Comparison of ENCODE assay signal across 8 cellular contexts in the genomic region with DNA sequence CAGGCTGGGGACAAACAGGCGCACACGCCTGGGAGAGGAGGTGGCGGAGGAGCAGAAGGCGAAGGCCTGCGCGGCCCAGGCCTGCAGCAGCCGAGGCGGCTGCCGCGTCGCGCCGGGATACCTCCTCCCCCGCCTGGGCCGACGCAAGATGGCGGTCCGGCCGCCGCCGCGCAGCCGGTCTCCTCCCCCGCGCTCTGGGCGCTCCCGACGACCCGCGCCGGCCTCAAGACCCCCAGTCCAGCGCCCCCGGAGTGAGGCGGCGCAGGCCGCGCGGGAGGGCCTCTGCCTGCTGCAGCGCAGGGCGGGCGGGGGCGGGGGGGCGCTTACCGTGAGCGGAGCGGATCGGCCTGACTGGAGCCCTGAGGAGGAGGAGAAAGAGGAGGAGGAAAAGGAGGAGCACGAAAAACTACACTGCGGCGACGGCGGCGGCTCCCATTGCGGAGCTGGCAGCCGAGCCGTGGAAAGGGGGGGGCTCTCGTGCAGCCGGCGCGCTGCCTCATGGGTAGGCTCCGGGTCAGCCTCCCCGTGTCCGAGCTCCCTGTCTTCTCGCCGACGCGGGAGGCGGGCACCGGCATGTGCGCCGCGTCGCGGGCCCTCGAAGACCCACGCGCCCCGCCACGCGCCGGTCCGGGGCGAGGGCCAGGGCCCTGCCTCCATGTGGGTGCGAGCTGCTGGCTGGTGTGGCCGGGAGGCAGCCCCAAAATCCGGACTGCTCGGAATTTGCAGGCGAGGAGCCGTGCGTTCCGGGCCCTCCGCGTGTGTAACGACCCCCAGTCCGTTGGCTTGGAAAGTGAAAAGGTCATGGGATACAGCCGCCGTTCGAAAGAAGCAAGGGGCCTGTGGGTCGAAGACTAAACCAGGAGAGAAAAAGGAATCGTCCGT. TPM values are rescaled to one million over a fixed set of nuclear protein-coding genes. Genes with fewer than 3 reads are reported as not detected.
DNase-seq lines count a peak whose midpoint lies in the region; ATAC-seq, FAIRE-seq and TF ChIP-seq lines count a peak whose summit lies in the region.

A gene with protein sequence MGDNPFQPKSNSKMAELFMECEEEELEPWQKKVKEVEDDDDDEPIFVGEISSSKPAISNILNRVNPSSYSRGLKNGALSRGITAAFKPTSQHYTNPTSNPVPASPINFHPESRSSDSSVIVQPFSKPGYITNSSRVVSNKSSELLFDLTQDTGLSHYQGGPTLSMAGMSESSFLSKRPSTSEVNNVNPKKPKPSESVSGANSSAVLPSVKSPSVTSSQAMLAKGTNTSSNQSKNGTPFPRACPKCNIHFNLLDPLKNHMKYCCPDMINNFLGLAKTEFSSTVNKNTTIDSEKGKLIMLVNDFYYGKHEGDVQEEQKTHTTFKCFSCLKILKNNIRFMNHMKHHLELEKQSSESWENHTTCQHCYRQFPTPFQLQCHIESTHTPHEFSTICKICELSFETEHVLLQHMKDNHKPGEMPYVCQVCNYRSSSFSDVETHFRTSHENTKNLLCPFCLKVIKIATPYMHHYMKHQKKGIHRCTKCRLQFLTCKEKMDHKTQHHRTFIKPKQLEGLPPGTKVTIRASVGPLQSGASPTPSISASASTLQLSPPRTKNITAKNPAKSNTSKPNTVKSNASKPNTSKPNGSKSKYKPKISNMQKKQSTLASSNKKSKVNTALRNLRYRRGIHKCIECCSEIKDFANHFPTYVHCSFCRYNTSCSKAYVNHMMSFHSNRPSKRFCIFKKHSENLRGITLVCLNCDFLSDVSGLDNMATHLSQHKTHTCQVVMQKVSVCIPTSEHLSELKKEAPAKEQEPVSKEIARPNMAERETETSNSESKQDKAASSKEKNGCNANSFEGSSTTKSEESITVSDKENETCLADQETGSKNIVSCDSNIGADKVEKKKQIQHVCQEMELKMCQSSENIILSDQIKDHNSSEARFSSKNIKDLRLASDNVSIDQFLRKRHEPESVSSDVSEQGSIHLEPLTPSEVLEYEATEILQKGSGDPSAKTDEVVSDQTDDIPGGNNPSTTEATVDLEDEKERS (minus strand): TSS at position 379 of the 882 bp plus-strand sequence. CDS start 26,400 bp downstream, outside the sequence.

- peaks cover 29% of the 10 kb centered on the region for H3K36me3 ChIP-seq in OCI-LY1 (ENCODE audit: insufficient read depth, low read length)
- peaks cover 0 to 2% of the 10 kb centered on the region in 2 experiments for H3K36me3 ChIP-seq in endothelial cell of umbilical vein (ENCODE audit: control insufficient read depth in 2 of 2, extremely low read depth in 1 of 2, insufficient read depth in 2 of 2, low read length in 2 of 2)
- no peaks in the 10 kb centered on the region for H3K36me3 ChIP-seq in mucosa of descending colon (ENCODE audit: low read depth)

- DNase-seq in CMK (ENCODE audit: low read depth), result peak; percentile 62
- DNase-seq in HTR-8/SVneo (ENCODE audit: insufficient read length, low spot score), result peak; percentile 53
- peak; percentile 86 for DNase-seq in activated CD8-positive, alpha-beta memory T cell treated with anti-CD3 and anti-CD28 coated beads, Interleukin-2, amount 50 U/mL, for 48 hours
- peak; percentile 91 for DNase-seq in endothelial cell of umbilical vein (ENCODE audit: low read depth, low spot score)
- peak; percentile 92 to 94 (median 93) for DNase-seq in mucosa of descending colon
- DNase-seq in stimulated activated CD8-positive, alpha-beta memory T cell treated with anti-CD3 and anti-CD28 coated beads, Interleukin-4, amount 100 ng/mL, for 24 hours (ENCODE audit: low read depth), result peak; percentile 69

- peak within 1 kb of the TSS; percentile 77 for H3K4me3 ChIP-seq in OCI-LY1 (ENCODE audit: low read depth, low read length, poor library complexity, severe bottlenecking)
- H3K4me3 ChIP-seq in endothelial cell of umbilical vein (replicated peaks in 1 of 3; ENCODE audit: insufficient read depth in 1 of 3, low read depth in 1 of 3, low read length in 3 of 3), result peak within 1 kb of the TSS; percentile 19 to 70 (median 68)
- H3K4me3 ChIP-seq in mucosa of descending colon, result peak within 1 kb of the TSS; percentile 54

- H3K9ac ChIP-seq in OCI-LY1 (ENCODE audit: low read length) (peak within 1 kb of the TSS; percentile 95), endothelial cell of umbilical vein (replicated peaks; ENCODE audit: extremely low read depth, insufficient read depth, low read length) (peak within 1 kb of the TSS; percentile 88)

- dilution Hi-C loops in endothelial cell of umbilical vein (cut with MboI; ENCODE audit: extremely low pct_ligation_motif_present, low sequenced_read_pairs), result no loop called here

- no peaks in the 10 kb centered on the region for H4K20me1 ChIP-seq in OCI-LY1 (ENCODE audit: insufficient read depth, low read length)
- H4K20me1 ChIP-seq in endothelial cell of umbilical vein (replicated peaks; ENCODE audit: control insufficient read depth, extremely low read depth, insufficient read depth, low read length), result no peaks in the 10 kb centered on the region

- H3K9me3 ChIP-seq in OCI-LY1 (ENCODE audit: low read length), result peaks cover 9% of the 10 kb centered on the region; the same call in 1 of the 2 replicates
- no peaks in the 10 kb centered on the region for H3K9me3 ChIP-seq in endothelial cell of umbilical vein (replicated peaks; ENCODE audit: control insufficient read depth, insufficient read depth, low read length)
- H3K9me3 ChIP-seq in mucosa of descending colon, result no peaks in the 10 kb centered on the region

- H3K27ac ChIP-seq in OCI-LY1 (ENCODE audit: low read depth, low read length, poor library complexity, severe bottlenecking) (peak within 1 kb of the TSS; percentile 93), endothelial cell of umbilical vein (ENCODE audit: insufficient read depth, low read depth, low read length) (peak within 1 kb of the TSS; percentile 59)

- peak; percentile 66 for ATAC-seq in GM21360 (IDR thresholded peaks at IDR 0.05; ENCODE audit: unreplicated experiment)
- ATAC-seq in mucosa of descending colon, result peak; percentile 95

- peak within 1 kb of the TSS; percentile 100 for H3K4me2 ChIP-seq in OCI-LY1 (ENCODE audit: low read length)
- H3K4me2 ChIP-seq in endothelial cell of umbilical vein (ENCODE audit: insufficient read depth, low read length), result peak within 1 kb of the TSS; percentile 99

- H3K9me2 ChIP-seq in OCI-LY1 (ENCODE audit: low read depth, low read length), result no peaks in the 10 kb centered on the region

- H2AFZ ChIP-seq in OCI-LY1 (ENCODE audit: low read length) (no peak within 1 kb of the TSS), endothelial cell of umbilical vein (ENCODE audit: low read depth, low read length) (peak within 1 kb of the TSS; percentile 74)

- intact Hi-C loops in endothelial cell of umbilical vein (cut with micrococcal nuclease) (loop anchor here (2.0 to 10.0 kb wide), 6 partner anchors 33 to 401 kb away; a partner anchor contains a TSS), mucosa of descending colon (cut with DNase I, micrococcal nuclease) (loop anchor here in 1 of 2 donors (10.0 kb wide), 1 partner anchor 471 kb away; no protein-coding TSS in a partner anchor)

- no peak for FAIRE-seq in HTR-8/SVneo (lab: Jason Lieb, UNC)
- FAIRE-seq in endothelial cell of umbilical vein (lab: Jason Lieb, UNC), result peak; percentile 71

- no peaks in the 10 kb centered on the region for H3K27me3 ChIP-seq in OCI-LY1 (ENCODE audit: insufficient read depth, low read length)
- H3K27me3 ChIP-seq in endothelial cell of umbilical vein (ENCODE audit: control insufficient read depth in 2 of 2, insufficient read depth in 2 of 2, low read length in 2 of 2), result no peaks in the 10 kb centered on the region

- peak; percentile 72 for TF ChIP-seq POLR2A in endothelial cell of umbilical vein (IDR thresholded peaks at IDR 0.05; ENCODE audit: low read depth, low read length)

- H3K4me1 ChIP-seq in OCI-LY1 (ENCODE audit: insufficient read depth, low read length, severe bottlenecking) (peaks cover 38% of the 10 kb centered on the region), endothelial cell of umbilical vein (ENCODE audit: control insufficient read depth, extremely low read depth, insufficient read depth, low read length) (peaks cover 34% of the 10 kb centered on the region), mucosa of descending colon (ENCODE audit: low read depth) (peaks cover 27% of the 10 kb centered on the region)

- POLR2A ChIA-PET in endothelial cell of umbilical vein (lab: Charles Lee), result interaction anchor here (0.6 to 1.0 kb wide), 3 partner anchors 26 to 1131 kb away, joined by 3 to 4 read pairs (median 3); no protein-coding TSS in a partner anchor

- peaks cover 44% of the 10 kb centered on the region for H3K79me2 ChIP-seq in OCI-LY1 (ENCODE audit: insufficient read depth, low read length)
- H3K79me2 ChIP-seq in endothelial cell of umbilical vein (ENCODE audit: control insufficient read depth, insufficient read depth, low read length), result peaks cover 41% of the 10 kb centered on the region

- TF ChIP-seq CTCF in OCI-LY1 (IDR thresholded peaks at IDR 0.05; ENCODE audit: low read length) (no peak), endothelial cell of umbilical vein (IDR thresholded peaks at IDR 0.05; ENCODE audit: extremely low read depth in 1 of 2, insufficient read depth in 1 of 2, low read depth in 1 of 2, low read length in 2 of 2) (no peak), mucosa of descending colon (IDR thresholded peaks at IDR 0.05) (no peak)

- H3F3A ChIP-seq in OCI-LY1 (ENCODE audit: insufficient read depth, low read length), result peaks cover 10% of the 10 kb centered on the region; the same call in 1 of the 2 replicates

- no peaks in the 10 kb centered on the region for H3K9me1 ChIP-seq in endothelial cell of umbilical vein (replicated peaks; ENCODE audit: control insufficient read depth, extremely low read depth, insufficient read depth, low read length)

- CTCF ChIA-PET in endothelial cell of umbilical vein (lab: Charles Lee), result interaction anchor here (0.7 to 2.4 kb wide), 9 partner anchors 14 to 237 kb away, joined by 3 to 7 read pairs (median 4); no protein-coding TSS in a partner anchor

- BruUV-seq in endothelial cell of umbilical vein (replicated peaks; lab: Mats Ljungman, UMichigan), result no TSS peak

TF ChIP-seq in endothelial cell of umbilical vein, 7 proteins besides CTCF, POLR2A, EP300 and RAD21 (continues in another document):
- TF ChIP-seq EZH2 (IDR thresholded peaks at IDR 0.05; ENCODE audit: borderline replicate concordance, low read depth, low read length, severe bottlenecking) (no peak), POLR2AphosphoS5 (IDR thresholded peaks at IDR 0.05; ENCODE audit: insufficient read depth, low read depth, low read length) (peak; percentile 74), GATA2 (IDR thresholded peaks at IDR 0.05; ENCODE audit: insufficient read depth, insufficient read length, low read depth, low read length) (no peak)

RNA-seq across cellular contexts. Expression of the gene that starts here (rescaled TPM):
- total RNA-seq in endothelial cell of umbilical vein (35.8 and 42.1 TPM in 2 replicates), mucosa of descending colon (10 to 100 TPM; 29.6 to 51.0 (median 39.8) TPM)
- 4.4 and 9.6 TPM in 2 replicates for polyA plus RNA-seq in endothelial cell of umbilical vein
- 7.3 and 7.6 TPM in 2 replicates for polyA plus RNA-seq in endothelial cell of umbilical vein (2011; cell fraction: cytosol; rRNA removed)
- 38.3 and 52.6 TPM in 2 replicates for polyA plus RNA-seq in endothelial cell of umbilical vein (2011; cell fraction: nucleus; rRNA removed)
- 12.5 and 16.5 TPM in 2 replicates for polyA plus RNA-seq in endothelial cell of umbilical vein (2012)
- 15.9 and 17.0 TPM in 2 replicates for polyA minus RNA-seq in endothelial cell of umbilical vein
- 3.6 TPM for polyA minus RNA-seq in endothelial cell of umbilical vein (2011; cell fraction: cytosol; rRNA and poly(A)+ RNA removed)
- 46.7 and 72.8 TPM in 2 replicates for polyA minus RNA-seq in endothelial cell of umbilical vein (2011; cell fraction: nucleus; rRNA and poly(A)+ RNA removed)

Comparison
In these comparisons a context has a peak if more than half of its experiments do, and no peak if none do; other contexts are left out.
1. Peak in every context shown above with its lines: DNase-seq, ATAC-seq, H3K4me3 ChIP-seq and H3K27ac ChIP-seq.